9 cellular contexts compared by ENCODE assay signal in genomic region chr17:67628580-67629013, GRCh38.
DNase-seq lines count a peak whose midpoint lies in the region; ATAC-seq, FAIRE-seq and TF ChIP-seq lines count a peak whose summit lies in the region.
"Had no signal": no experiment of that assay in that cellular context is flagged by ENCODE, and none has a peak within 500 bp of the region (broad histone marks: within the 10 kb centered on the region; RNA-seq: fewer than 3 reads in every experiment).

No MANE protein-coding gene starts in this region.

- TF ChIP-seq CTCF in A549 (IDR thresholded peaks at IDR 0.05) (no peak), OCI-LY3 (IDR thresholded peaks at IDR 0.05; ENCODE audit: low read depth, low read length) (peak; percentile 61), foreskin keratinocyte (conservative IDR thresholded peaks at IDR 0.05) (peak; percentile 32)

- H3K79me2 ChIP-seq in OCI-LY3 (ENCODE audit: low read length): no peaks in the 10 kb centered on the region

- ATAC-seq in A549: peak; percentile 11 to 52; a peak in 3 of 6 replicates
- ATAC-seq in foreskin keratinocyte: no peak
- no peak for ATAC-seq in HG03457 (IDR thresholded peaks at IDR 0.05; ENCODE audit: unreplicated experiment)
- no peak for ATAC-seq in GM21825 (IDR thresholded peaks at IDR 0.05; ENCODE audit: unreplicated experiment)

- WGBS in A549 (ENCODE audit: missing lambda C conversion rate): 52% methylated on average over 8 of the region's 8 CpGs

- H3K4me1 ChIP-seq in A549: no peaks in the 10 kb centered on the region
- H3K4me1 ChIP-seq in OCI-LY3 (ENCODE audit: low read length): peaks cover 14% of the 10 kb centered on the region
- H3K4me1 ChIP-seq in foreskin keratinocyte: peaks cover 5% of the 10 kb centered on the region

- no peak overlapping the region for H3K4me3 ChIP-seq in A549
- H3K4me3 ChIP-seq in OCI-LY3 (ENCODE audit: low read length): no peak overlapping the region

- H4K20me1 ChIP-seq in OCI-LY3 (ENCODE audit: insufficient read depth, low read length): no peaks in the 10 kb centered on the region

- H3K9ac ChIP-seq in OCI-LY3 (ENCODE audit: low read length): no peak overlapping the region

- H3K36me3 ChIP-seq in OCI-LY3 (replicated peaks; ENCODE audit: low read depth, low read length): no peaks in the 10 kb centered on the region

- H3K9me3 ChIP-seq in A549 (no peaks in the 10 kb centered on the region), OCI-LY3 (ENCODE audit: insufficient read depth, low read length) (no peaks in the 10 kb centered on the region)

- CTCF ChIA-PET in A549 (lab: Yijun Ruan, JAX): interaction anchor here (0.8 to 5.3 kb wide), 10 partner anchors 13 to 252 kb away, joined by 3 to 56 read pairs (median 4); partner anchors contain the start of gene PITPNC1

- TF ChIP-seq EP300 in A549 (IDR thresholded peaks at IDR 0.05): no peak

- TF ChIP-seq POLR2A in A549 (IDR thresholded peaks at IDR 0.05; ENCODE audit: low read length) (no peak), GM12891 (IDR thresholded peaks at IDR 0.05; ENCODE audit: low read depth, low read length) (no peak)

- no peak overlapping the region for H3K27ac ChIP-seq in A549
- H3K27ac ChIP-seq in OCI-LY3 (ENCODE audit: low read length): no peak overlapping the region
- H3K27ac ChIP-seq in foreskin keratinocyte: no peak overlapping the region

- DNase-seq in A549 (ENCODE audit: low read depth in 1 of 2, low spot score in 1 of 2): peak in 1 of 2 experiments; percentile 20
- DNase-seq in GM12891 (ENCODE audit: insufficient read length, low spot score): peak; percentile 19
- DNase-seq in foreskin keratinocyte: no peak
- no peak for DNase-seq in activated effector memory CD4-positive, alpha-beta T cell treated with anti-CD3 and anti-CD28 coated beads, Interleukin-2, amount 50 U/mL, for 16 hours
- DNase-seq in mesenteric fat pad (ENCODE audit: low spot score): no peak
- DNase-seq: DMS53 had no signal

- H3K27me3 ChIP-seq in OCI-LY3 (ENCODE audit: low read depth, low read length) (no peaks in the 10 kb centered on the region), foreskin keratinocyte (no peaks in the 10 kb centered on the region)

- no peak overlapping the region for H2AFZ ChIP-seq in OCI-LY3 (ENCODE audit: low read depth, low read length)

- H3K4me2 ChIP-seq in A549 (no peak overlapping the region), OCI-LY3 (ENCODE audit: low read length) (peak overlapping the region; percentile 29)

- peak in 1 of 2 experiments; percentile 13; a peak in 1 of 5 replicates for TF ChIP-seq RAD21 in A549 (conservative IDR thresholded peaks at IDR 0.05 in 1 of 2, IDR thresholded peaks at IDR 0.05 in 1 of 2)

- FAIRE-seq in A549 (lab: Jason Lieb, UNC): no peak
- no peak for FAIRE-seq in GM12891 (lab: Jason Lieb, UNC)

- POLR2A ChIA-PET in A549 (lab: Yijun Ruan, JAX): no interaction called here

TF ChIP-seq in A549, 52 proteins besides CTCF, POLR2A, EP300 and RAD21 (continues in another document):
- no peak for TF ChIP-seq FOSL2 (IDR thresholded peaks at IDR 0.05)
- no peak for TF ChIP-seq FOSL2 (CRISPR knock-in tag; IDR thresholded peaks at IDR 0.05)
- no peak for TF ChIP-seq EHF (CRISPR knock-in tag; IDR thresholded peaks at IDR 0.05)
- no peak for TF ChIP-seq PHF8 (IDR thresholded peaks at IDR 0.05; ENCODE audit: borderline replicate concordance, low read depth)
- no peak for TF ChIP-seq REST (IDR thresholded peaks at IDR 0.05)
- no peak for TF ChIP-seq GATA3 (IDR thresholded peaks at IDR 0.05; ENCODE audit: borderline replicate concordance)
- TF ChIP-seq NFE2L2 (conservative IDR thresholded peaks at IDR 0.05; ENCODE audit: low read length): no peak
- no peak for TF ChIP-seq BCL3 (IDR thresholded peaks at IDR 0.05)
- TF ChIP-seq MYC (IDR thresholded peaks at IDR 0.05; ENCODE audit: borderline replicate concordance, low read length): no peak
- no peak for TF ChIP-seq RARB (CRISPR knock-in tag; IDR thresholded peaks at IDR 0.05)
- no peak for TF ChIP-seq CHD4 (IDR thresholded peaks at IDR 0.05; ENCODE audit: borderline replicate concordance)
- no peak for TF ChIP-seq HEYL (CRISPR knock-in tag; IDR thresholded peaks at IDR 0.05)

TF ChIP-seq in GM12891, 5 proteins besides CTCF, POLR2A, EP300 and RAD21:
- TF ChIP-seq SPI1 (IDR thresholded peaks at IDR 0.05; ENCODE audit: low read depth, low read length) (no peak), POU2F2 (IDR thresholded peaks at IDR 0.05; ENCODE audit: low read depth, low read length) (peak; percentile 64; the same call in 1 of the 2 replicates)
TF ChIP-seq in GM12891: peak in this region for 1.

Comparison
In these comparisons a context has a peak if more than half of its experiments do, and no peak if none do; other contexts are left out.
1. ATAC-seq: peak in A549 (2 of 2); none in foreskin keratinocyte (single experiment), HG03457 (single experiment) and GM21825 (single experiment).